In the genomic region with DNA sequence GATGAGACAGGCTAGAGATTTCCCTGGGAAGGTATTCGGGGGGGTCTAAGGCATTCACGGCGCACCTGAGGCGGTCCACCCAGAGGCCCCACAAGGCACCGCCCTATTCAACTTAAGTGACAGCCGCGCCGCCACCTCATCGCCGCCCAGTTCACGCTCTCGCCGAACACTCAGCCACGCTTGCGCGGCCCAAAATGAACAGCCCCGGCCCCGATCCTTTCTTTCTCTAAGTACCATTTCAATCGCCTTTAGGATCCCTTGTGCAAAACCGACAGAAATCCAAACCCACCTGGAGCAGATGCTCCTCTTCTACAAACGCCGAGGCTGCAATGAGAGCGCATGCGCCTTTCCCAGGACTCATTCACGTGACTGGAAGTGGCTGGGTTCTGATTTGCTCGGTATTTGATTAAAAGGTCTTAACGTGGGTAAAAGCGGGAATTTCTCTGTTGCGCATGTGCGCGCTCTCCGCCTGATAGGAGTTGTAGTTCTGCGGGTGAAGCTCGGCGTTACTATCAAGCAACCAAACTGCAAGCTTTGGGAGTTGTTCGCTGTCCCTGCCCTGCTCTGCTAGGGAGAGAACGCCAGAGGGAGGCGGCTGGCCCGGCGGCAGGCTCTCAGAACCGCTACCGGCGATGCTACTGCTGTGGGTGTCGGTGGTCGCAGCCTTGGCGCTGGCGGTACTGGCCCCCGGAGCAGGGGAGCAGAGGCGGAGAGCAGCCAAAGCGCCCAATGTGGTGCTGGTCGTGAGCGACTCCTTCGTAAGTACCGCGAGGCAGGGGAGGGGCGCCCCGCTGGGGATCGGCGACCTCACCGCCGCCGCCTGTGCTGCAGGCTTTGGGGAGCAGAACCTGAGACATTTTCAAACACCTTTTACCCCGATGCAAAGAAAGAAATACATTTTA, we compare ENCODE assay signal across 1 cellular context.
A peak's percentile ranks its signal among the peaks of the same experiment; 100 is the strongest.
TF ChIP-seq lines count a peak whose summit lies in the region.

A gene with protein sequence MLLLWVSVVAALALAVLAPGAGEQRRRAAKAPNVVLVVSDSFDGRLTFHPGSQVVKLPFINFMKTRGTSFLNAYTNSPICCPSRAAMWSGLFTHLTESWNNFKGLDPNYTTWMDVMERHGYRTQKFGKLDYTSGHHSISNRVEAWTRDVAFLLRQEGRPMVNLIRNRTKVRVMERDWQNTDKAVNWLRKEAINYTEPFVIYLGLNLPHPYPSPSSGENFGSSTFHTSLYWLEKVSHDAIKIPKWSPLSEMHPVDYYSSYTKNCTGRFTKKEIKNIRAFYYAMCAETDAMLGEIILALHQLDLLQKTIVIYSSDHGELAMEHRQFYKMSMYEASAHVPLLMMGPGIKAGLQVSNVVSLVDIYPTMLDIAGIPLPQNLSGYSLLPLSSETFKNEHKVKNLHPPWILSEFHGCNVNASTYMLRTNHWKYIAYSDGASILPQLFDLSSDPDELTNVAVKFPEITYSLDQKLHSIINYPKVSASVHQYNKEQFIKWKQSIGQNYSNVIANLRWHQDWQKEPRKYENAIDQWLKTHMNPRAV (plus strand): TSS at position 455 of the 902 bp plus-strand sequence. CDS start 178 bp downstream, at position 633.
A gene (minus strand): TSS at position 331 of the 902 bp plus-strand sequence. CDS start 7,827 bp downstream, outside the sequence.

TF ChIP-seq in HEK293, 187 proteins besides CTCF, POLR2A, EP300 and RAD21 (continued from another document and continues in another):
- TF ChIP-seq, protein P1, sequence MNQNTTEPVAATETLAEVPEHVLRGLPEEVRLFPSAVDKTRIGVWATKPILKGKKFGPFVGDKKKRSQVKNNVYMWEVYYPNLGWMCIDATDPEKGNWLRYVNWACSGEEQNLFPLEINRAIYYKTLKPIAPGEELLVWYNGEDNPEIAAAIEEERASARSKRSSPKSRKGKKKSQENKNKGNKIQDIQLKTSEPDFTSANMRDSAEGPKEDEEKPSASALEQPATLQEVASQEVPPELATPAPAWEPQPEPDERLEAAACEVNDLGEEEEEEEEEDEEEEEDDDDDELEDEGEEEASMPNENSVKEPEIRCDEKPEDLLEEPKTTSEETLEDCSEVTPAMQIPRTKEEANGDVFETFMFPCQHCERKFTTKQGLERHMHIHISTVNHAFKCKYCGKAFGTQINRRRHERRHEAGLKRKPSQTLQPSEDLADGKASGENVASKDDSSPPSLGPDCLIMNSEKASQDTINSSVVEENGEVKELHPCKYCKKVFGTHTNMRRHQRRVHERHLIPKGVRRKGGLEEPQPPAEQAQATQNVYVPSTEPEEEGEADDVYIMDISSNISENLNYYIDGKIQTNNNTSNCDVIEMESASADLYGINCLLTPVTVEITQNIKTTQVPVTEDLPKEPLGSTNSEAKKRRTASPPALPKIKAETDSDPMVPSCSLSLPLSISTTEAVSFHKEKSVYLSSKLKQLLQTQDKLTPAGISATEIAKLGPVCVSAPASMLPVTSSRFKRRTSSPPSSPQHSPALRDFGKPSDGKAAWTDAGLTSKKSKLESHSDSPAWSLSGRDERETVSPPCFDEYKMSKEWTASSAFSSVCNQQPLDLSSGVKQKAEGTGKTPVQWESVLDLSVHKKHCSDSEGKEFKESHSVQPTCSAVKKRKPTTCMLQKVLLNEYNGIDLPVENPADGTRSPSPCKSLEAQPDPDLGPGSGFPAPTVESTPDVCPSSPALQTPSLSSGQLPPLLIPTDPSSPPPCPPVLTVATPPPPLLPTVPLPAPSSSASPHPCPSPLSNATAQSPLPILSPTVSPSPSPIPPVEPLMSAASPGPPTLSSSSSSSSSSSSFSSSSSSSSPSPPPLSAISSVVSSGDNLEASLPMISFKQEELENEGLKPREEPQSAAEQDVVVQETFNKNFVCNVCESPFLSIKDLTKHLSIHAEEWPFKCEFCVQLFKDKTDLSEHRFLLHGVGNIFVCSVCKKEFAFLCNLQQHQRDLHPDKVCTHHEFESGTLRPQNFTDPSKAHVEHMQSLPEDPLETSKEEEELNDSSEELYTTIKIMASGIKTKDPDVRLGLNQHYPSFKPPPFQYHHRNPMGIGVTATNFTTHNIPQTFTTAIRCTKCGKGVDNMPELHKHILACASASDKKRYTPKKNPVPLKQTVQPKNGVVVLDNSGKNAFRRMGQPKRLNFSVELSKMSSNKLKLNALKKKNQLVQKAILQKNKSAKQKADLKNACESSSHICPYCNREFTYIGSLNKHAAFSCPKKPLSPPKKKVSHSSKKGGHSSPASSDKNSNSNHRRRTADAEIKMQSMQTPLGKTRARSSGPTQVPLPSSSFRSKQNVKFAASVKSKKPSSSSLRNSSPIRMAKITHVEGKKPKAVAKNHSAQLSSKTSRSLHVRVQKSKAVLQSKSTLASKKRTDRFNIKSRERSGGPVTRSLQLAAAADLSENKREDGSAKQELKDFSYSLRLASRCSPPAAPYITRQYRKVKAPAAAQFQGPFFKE (tag by site-specific recombination; IDR thresholded peaks at IDR 0.05; ENCODE audit: borderline replicate concordance), result no peak
- no peak for TF ChIP-seq ZNF391 (tag by site-specific recombination; IDR thresholded peaks at IDR 0.05; ENCODE audit: borderline replicate concordance, low read depth)
- TF ChIP-seq ZFP37 (tag by site-specific recombination; IDR thresholded peaks at IDR 0.05), result peak; percentile 36; the same call in 1 of the 2 replicates
- TF ChIP-seq ZXDB (tag by site-specific recombination; IDR thresholded peaks at IDR 0.05), result peak; percentile 64
- TF ChIP-seq, protein P2, sequence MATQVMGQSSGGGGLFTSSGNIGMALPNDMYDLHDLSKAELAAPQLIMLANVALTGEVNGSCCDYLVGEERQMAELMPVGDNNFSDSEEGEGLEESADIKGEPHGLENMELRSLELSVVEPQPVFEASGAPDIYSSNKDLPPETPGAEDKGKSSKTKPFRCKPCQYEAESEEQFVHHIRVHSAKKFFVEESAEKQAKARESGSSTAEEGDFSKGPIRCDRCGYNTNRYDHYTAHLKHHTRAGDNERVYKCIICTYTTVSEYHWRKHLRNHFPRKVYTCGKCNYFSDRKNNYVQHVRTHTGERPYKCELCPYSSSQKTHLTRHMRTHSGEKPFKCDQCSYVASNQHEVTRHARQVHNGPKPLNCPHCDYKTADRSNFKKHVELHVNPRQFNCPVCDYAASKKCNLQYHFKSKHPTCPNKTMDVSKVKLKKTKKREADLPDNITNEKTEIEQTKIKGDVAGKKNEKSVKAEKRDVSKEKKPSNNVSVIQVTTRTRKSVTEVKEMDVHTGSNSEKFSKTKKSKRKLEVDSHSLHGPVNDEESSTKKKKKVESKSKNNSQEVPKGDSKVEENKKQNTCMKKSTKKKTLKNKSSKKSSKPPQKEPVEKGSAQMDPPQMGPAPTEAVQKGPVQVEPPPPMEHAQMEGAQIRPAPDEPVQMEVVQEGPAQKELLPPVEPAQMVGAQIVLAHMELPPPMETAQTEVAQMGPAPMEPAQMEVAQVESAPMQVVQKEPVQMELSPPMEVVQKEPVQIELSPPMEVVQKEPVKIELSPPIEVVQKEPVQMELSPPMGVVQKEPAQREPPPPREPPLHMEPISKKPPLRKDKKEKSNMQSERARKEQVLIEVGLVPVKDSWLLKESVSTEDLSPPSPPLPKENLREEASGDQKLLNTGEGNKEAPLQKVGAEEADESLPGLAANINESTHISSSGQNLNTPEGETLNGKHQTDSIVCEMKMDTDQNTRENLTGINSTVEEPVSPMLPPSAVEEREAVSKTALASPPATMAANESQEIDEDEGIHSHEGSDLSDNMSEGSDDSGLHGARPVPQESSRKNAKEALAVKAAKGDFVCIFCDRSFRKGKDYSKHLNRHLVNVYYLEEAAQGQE (tag by site-specific recombination; IDR thresholded peaks at IDR 0.05), result no peak
- 0 out of 2 replicates have a peak, but pooled peaks have one; percentile 26 for TF ChIP-seq EGR2 (tag by site-specific recombination; IDR thresholded peaks at IDR 0.05; ENCODE audit: low read depth)
- TF ChIP-seq OVOL3 (tag by site-specific recombination; IDR thresholded peaks at IDR 0.05), result no peak
- TF ChIP-seq, protein P3, sequence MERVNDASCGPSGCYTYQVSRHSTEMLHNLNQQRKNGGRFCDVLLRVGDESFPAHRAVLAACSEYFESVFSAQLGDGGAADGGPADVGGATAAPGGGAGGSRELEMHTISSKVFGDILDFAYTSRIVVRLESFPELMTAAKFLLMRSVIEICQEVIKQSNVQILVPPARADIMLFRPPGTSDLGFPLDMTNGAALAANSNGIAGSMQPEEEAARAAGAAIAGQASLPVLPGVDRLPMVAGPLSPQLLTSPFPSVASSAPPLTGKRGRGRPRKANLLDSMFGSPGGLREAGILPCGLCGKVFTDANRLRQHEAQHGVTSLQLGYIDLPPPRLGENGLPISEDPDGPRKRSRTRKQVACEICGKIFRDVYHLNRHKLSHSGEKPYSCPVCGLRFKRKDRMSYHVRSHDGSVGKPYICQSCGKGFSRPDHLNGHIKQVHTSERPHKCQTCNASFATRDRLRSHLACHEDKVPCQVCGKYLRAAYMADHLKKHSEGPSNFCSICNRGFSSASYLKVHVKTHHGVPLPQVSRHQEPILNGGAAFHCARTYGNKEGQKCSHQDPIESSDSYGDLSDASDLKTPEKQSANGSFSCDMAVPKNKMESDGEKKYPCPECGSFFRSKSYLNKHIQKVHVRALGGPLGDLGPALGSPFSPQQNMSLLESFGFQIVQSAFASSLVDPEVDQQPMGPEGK (tag by site-specific recombination; IDR thresholded peaks at IDR 0.05), result peak; percentile 58
- TF ChIP-seq ZNF555 (tag by site-specific recombination; conservative IDR thresholded peaks at IDR 0.05), result no peak
- TF ChIP-seq, protein P4, sequence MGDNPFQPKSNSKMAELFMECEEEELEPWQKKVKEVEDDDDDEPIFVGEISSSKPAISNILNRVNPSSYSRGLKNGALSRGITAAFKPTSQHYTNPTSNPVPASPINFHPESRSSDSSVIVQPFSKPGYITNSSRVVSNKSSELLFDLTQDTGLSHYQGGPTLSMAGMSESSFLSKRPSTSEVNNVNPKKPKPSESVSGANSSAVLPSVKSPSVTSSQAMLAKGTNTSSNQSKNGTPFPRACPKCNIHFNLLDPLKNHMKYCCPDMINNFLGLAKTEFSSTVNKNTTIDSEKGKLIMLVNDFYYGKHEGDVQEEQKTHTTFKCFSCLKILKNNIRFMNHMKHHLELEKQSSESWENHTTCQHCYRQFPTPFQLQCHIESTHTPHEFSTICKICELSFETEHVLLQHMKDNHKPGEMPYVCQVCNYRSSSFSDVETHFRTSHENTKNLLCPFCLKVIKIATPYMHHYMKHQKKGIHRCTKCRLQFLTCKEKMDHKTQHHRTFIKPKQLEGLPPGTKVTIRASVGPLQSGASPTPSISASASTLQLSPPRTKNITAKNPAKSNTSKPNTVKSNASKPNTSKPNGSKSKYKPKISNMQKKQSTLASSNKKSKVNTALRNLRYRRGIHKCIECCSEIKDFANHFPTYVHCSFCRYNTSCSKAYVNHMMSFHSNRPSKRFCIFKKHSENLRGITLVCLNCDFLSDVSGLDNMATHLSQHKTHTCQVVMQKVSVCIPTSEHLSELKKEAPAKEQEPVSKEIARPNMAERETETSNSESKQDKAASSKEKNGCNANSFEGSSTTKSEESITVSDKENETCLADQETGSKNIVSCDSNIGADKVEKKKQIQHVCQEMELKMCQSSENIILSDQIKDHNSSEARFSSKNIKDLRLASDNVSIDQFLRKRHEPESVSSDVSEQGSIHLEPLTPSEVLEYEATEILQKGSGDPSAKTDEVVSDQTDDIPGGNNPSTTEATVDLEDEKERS (tag by site-specific recombination; IDR thresholded peaks at IDR 0.05), result 0 out of 2 replicates have a peak, but pooled peaks have one; percentile 17
- TF ChIP-seq TRIM28 (IDR thresholded peaks at IDR 0.05; ENCODE audit: borderline replicate concordance, low read length), result peak; percentile 26; the same call in 1 of the 2 replicates
- TF ChIP-seq ZNF548 (tag by site-specific recombination; IDR thresholded peaks at IDR 0.05), result no peak
- no peak for TF ChIP-seq ZNF214 (tag by site-specific recombination; IDR thresholded peaks at IDR 0.05; ENCODE audit: borderline replicate concordance)
- no peak for TF ChIP-seq ZNF23 (tag by site-specific recombination; IDR thresholded peaks at IDR 0.05; ENCODE audit: borderline replicate concordance)
- no peak for TF ChIP-seq ZNF37A (tag by site-specific recombination; IDR thresholded peaks at IDR 0.05)
- no peak for TF ChIP-seq ZNF433 (tag by site-specific recombination; IDR thresholded peaks at IDR 0.05; ENCODE audit: low read depth)
- peak; percentile 71 for TF ChIP-seq OSR2 (tag by site-specific recombination; IDR thresholded peaks at IDR 0.05)
- TF ChIP-seq ZNF423 (tag by site-specific recombination; IDR thresholded peaks at IDR 0.05), result peak; percentile 80
- TF ChIP-seq, protein P5, sequence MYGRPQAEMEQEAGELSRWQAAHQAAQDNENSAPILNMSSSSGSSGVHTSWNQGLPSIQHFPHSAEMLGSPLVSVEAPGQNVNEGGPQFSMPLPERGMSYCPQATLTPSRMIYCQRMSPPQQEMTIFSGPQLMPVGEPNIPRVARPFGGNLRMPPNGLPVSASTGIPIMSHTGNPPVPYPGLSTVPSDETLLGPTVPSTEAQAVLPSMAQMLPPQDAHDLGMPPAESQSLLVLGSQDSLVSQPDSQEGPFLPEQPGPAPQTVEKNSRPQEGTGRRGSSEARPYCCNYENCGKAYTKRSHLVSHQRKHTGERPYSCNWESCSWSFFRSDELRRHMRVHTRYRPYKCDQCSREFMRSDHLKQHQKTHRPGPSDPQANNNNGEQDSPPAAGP (tag by site-specific recombination; IDR thresholded peaks at IDR 0.05), result 0 out of 2 replicates have a peak, but pooled peaks have one; percentile 50
- no peak for TF ChIP-seq ZNF560 (tag by site-specific recombination; IDR thresholded peaks at IDR 0.05; ENCODE audit: borderline replicate concordance)
- TF ChIP-seq ZNF223 (tag by site-specific recombination; IDR thresholded peaks at IDR 0.05), result no peak
- TF ChIP-seq ZNF48 (tag by site-specific recombination; IDR thresholded peaks at IDR 0.05), result no peak
- TF ChIP-seq, protein P6, sequence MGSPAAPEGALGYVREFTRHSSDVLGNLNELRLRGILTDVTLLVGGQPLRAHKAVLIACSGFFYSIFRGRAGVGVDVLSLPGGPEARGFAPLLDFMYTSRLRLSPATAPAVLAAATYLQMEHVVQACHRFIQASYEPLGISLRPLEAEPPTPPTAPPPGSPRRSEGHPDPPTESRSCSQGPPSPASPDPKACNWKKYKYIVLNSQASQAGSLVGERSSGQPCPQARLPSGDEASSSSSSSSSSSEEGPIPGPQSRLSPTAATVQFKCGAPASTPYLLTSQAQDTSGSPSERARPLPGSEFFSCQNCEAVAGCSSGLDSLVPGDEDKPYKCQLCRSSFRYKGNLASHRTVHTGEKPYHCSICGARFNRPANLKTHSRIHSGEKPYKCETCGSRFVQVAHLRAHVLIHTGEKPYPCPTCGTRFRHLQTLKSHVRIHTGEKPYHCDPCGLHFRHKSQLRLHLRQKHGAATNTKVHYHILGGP (tag by site-specific recombination; IDR thresholded peaks at IDR 0.05), result no peak
- peak; percentile 70 for TF ChIP-seq SP2 (tag by site-specific recombination; IDR thresholded peaks at IDR 0.05)
- TF ChIP-seq ZNF394 (tag by site-specific recombination; IDR thresholded peaks at IDR 0.05; ENCODE audit: borderline replicate concordance), result peak; percentile 72
- TF ChIP-seq ZNF248 (tag by site-specific recombination; IDR thresholded peaks at IDR 0.05), result no peak
